Comparison of ENCODE assay signal across 15 cellular contexts in genomic region chr18:35378206-35378795, GRCh38. TPM values are rescaled to one million over a fixed set of nuclear protein-coding genes. Genes with fewer than 3 reads are reported as not detected.
A peak's percentile ranks its signal among the peaks of the same experiment; 100 is the strongest.
DNase-seq lines count a peak whose midpoint lies in the region; ATAC-seq and TF ChIP-seq lines count a peak whose summit lies in the region.
"Had no signal": no experiment of that assay in that cellular context is flagged by ENCODE, and none has a peak within 500 bp of the region (broad histone marks: within the 10 kb centered on the region; RNA-seq: fewer than 3 reads in every experiment).

No MANE protein-coding gene starts in this region.

- H3K23ac ChIP-seq in mesenchymal stem cell (ENCODE audit: low read length in 2 of 2), result no peak overlapping the region

- H3K27ac ChIP-seq in mesenchymal stem cell (ENCODE audit: low read length, poor library complexity, severe bottlenecking), result no peak overlapping the region
- no peak overlapping the region for H3K27ac ChIP-seq in effector memory CD4-positive, alpha-beta T cell (ENCODE audit: insufficient read depth, low read length, poor library complexity, severe bottlenecking)
- H3K27ac ChIP-seq: gastrocnemius medialis, KMS-11, SJCRH30 had no signal

- H2BK12ac ChIP-seq in mesenchymal stem cell (ENCODE audit: low read length in 2 of 2), result no peak overlapping the region

- 72% methylated on average over 7 of the region's 9 CpGs for WGBS in mesenchymal stem cell

- H2AFZ ChIP-seq in mesenchymal stem cell (ENCODE audit: low read depth, low read length), result no peak overlapping the region

- H3K27me3 ChIP-seq in mesenchymal stem cell (ENCODE audit: control insufficient read depth in 1 of 2, insufficient read depth in 1 of 2, low read length in 2 of 2), result peaks cover 12 to 16% of the 10 kb centered on the region in 2 experiments
- no peaks in the 10 kb centered on the region for H3K27me3 ChIP-seq in effector memory CD4-positive, alpha-beta T cell (replicated peaks; ENCODE audit: control insufficient read depth, insufficient read depth, low read length, poor library complexity, severe bottlenecking)
- H3K27me3 ChIP-seq: SJCRH30 had no signal

- no peak overlapping the region for H2BK5ac ChIP-seq in mesenchymal stem cell (ENCODE audit: low read depth, low read length, poor library complexity, severe bottlenecking)

- no peak overlapping the region for H3K4me2 ChIP-seq in mesenchymal stem cell (ENCODE audit: low read length, poor library complexity, severe bottlenecking)

- H3K4me1 ChIP-seq in ES-I3 (ENCODE audit: insufficient read depth, low read length) (no peaks in the 10 kb centered on the region), mesenchymal stem cell (ENCODE audit: control insufficient read depth, insufficient read depth, low read depth, low read length) (peaks cover 7% of the 10 kb centered on the region)
- H3K4me1 ChIP-seq in effector memory CD4-positive, alpha-beta T cell (ENCODE audit: control insufficient read depth, insufficient read depth, low read length, poor library complexity, severe bottlenecking), result peaks cover 6% of the 10 kb centered on the region
- H3K4me1 ChIP-seq: SJCRH30 had no signal

- peak; percentile 67 for DNase-seq in AG10803 (ENCODE audit: low read depth)
- peak; percentile 10 for DNase-seq in astrocyte of the spinal cord (ENCODE audit: low read depth, low spot score)
- peak; percentile 16 for DNase-seq in mesenchymal stem cell
- DNase-seq in SIG-M5 treated with dmso at 0.1 percent for 504 hours (lab: John Stamatoyannopoulos, UW; ENCODE audit: unreplicated experiment), result no peak
- DNase-seq in medulla oblongata (ENCODE audit: extremely low spot score), result no peak
- DNase-seq in effector memory CD4-positive, alpha-beta T cell, result no peak
- DNase-seq: gastrocnemius medialis; NK-92 treated with Interleukin-12 subunit alpha and Interleukin-12 subunit beta, amount 100 ng/mL, for 24 hours; SJCRH30; stimulated activated CD4-positive, alpha-beta T cell treated with anti-CD3 and anti-CD28 coated beads, Interleukin-4, amount 100 ng/mL, for 4 hours; stimulated activated naive CD4-positive, alpha-beta T cell had no signal

- H3K9ac ChIP-seq in ES-I3 (ENCODE audit: low read depth, low read length) (peak overlapping the region; percentile 1; the same call in 1 of the 2 replicates), mesenchymal stem cell (ENCODE audit: low read length) (peak overlapping the region; percentile 23)
- H3K9ac ChIP-seq: KMS-11 had no signal

- H4K8ac ChIP-seq in mesenchymal stem cell (ENCODE audit: low read length), result no peak overlapping the region

- H3K9me3 ChIP-seq in ES-I3 (ENCODE audit: control insufficient read depth, insufficient read depth, low read length), result no peaks in the 10 kb centered on the region
- no peaks in the 10 kb centered on the region for H3K9me3 ChIP-seq in mesenchymal stem cell (ENCODE audit: control insufficient read depth, low read length)
- no peaks in the 10 kb centered on the region for H3K9me3 ChIP-seq in effector memory CD4-positive, alpha-beta T cell (ENCODE audit: control insufficient read depth, low read length)
- H3K9me3 ChIP-seq: gastrocnemius medialis, SJCRH30 had no signal

- no peak for ATAC-seq in HG02763 (IDR thresholded peaks at IDR 0.05; ENCODE audit: unreplicated experiment)
- ATAC-seq: activated naive CD4-positive, alpha-beta T cell treated with anti-CD3 and anti-CD28 coated beads, Interleukin-2, amount 50 U/mL, for 72 hours; gastrocnemius medialis had no signal

- H3K79me1 ChIP-seq in mesenchymal stem cell (replicated peaks; ENCODE audit: low read length, poor library complexity, severe bottlenecking), result peaks cover 5% of the 10 kb centered on the region

- H2BK15ac ChIP-seq in mesenchymal stem cell (ENCODE audit: low read depth, poor library complexity, severe bottlenecking), result no peak overlapping the region

- H3K14ac ChIP-seq in mesenchymal stem cell (ENCODE audit: low read length in 2 of 2), result no peak overlapping the region

- in situ Hi-C loops in astrocyte of the spinal cord (cut with HindIII; ENCODE audit: low sequenced_read_pairs), result no loop called here

- H3K36me3 ChIP-seq in ES-I3 (ENCODE audit: insufficient read depth, low read length) (no peaks in the 10 kb centered on the region), mesenchymal stem cell (ENCODE audit: control insufficient read depth in 1 of 2, insufficient read depth in 2 of 2, low read depth in 1 of 2, low read length in 2 of 2) (peaks cover 0 to 4% of the 10 kb centered on the region in 2 experiments)
- H3K36me3 ChIP-seq in effector memory CD4-positive, alpha-beta T cell (ENCODE audit: control insufficient read depth, insufficient read depth, low read length), result no peaks in the 10 kb centered on the region
- H3K36me3 ChIP-seq: gastrocnemius medialis, SJCRH30 had no signal

- H2BK120ac ChIP-seq in mesenchymal stem cell (ENCODE audit: low read depth, low read length), result no peak overlapping the region

- H4K91ac ChIP-seq in mesenchymal stem cell (ENCODE audit: low read length), result no peak overlapping the region

- no peak overlapping the region for H3K4ac ChIP-seq in mesenchymal stem cell (ENCODE audit: low read depth in 1 of 2, low read length in 2 of 2)

- H3K4me3 ChIP-seq in AG10803 (ENCODE audit: low read length) (no peak overlapping the region), astrocyte of the spinal cord (ENCODE audit: low read depth, low read length) (no peak overlapping the region), mesenchymal stem cell (ENCODE audit: insufficient read depth in 1 of 2, low read depth in 1 of 2, low read length in 2 of 2) (no peak overlapping the region)
- H3K4me3 ChIP-seq in effector memory CD4-positive, alpha-beta T cell (ENCODE audit: insufficient read depth, low read depth, low read length, poor library complexity, severe bottlenecking), result no peak overlapping the region
- H3K4me3 ChIP-seq: SJCRH30 had no signal

- no peak overlapping the region for H2AK5ac ChIP-seq in mesenchymal stem cell (ENCODE audit: low read length, severe bottlenecking)

- no peak overlapping the region for H3K18ac ChIP-seq in mesenchymal stem cell (ENCODE audit: low read depth in 1 of 2, low read length in 2 of 2)

- peak; percentile 27 for TF ChIP-seq CTCF in AG10803 (conservative IDR thresholded peaks at IDR 0.05; ENCODE audit: low read length)
- TF ChIP-seq CTCF in astrocyte of the spinal cord (IDR thresholded peaks at IDR 0.05; ENCODE audit: low read depth, low read length), result no peak

RNA-seq across cellular contexts. Expression of gene ZNF396, which starts 1.2 kb away (rescaled TPM):
- polyA plus RNA-seq in mesenchymal stem cell (2013, experiment 1 of 2), result 1.1 TPM
- 1.2 TPM for polyA plus RNA-seq in mesenchymal stem cell (2013, experiment 2 of 2)

RNA-seq across cellular contexts. Expression of gene ZNF24, which starts 34.1 kb away (rescaled TPM):
- polyA plus RNA-seq in mesenchymal stem cell (2013, experiment 1 of 2), result 16.6 TPM
- 17.0 TPM for polyA plus RNA-seq in mesenchymal stem cell (2013, experiment 2 of 2)

Comparison
In these comparisons a context has a peak if more than half of its experiments do, and no peak if none do; other contexts are left out.
1. DNase-seq: peak in AG10803 (single experiment), astrocyte of the spinal cord (single experiment) and mesenchymal stem cell (single experiment); none in SIG-M5 treated with dmso at 0.1 percent for 504 hours (single experiment), medulla oblongata (single experiment) and effector memory CD4-positive, alpha-beta T cell (0 of 3).